Comparison of ENCODE assay signal across 8 cellular contexts in genomic region chr9:21402387-21403247, GRCh38. TPM values are rescaled to one million over a fixed set of nuclear protein-coding genes. Genes with fewer than 3 reads are reported as not detected.
DNase-seq lines count a peak whose midpoint lies in the region; ATAC-seq and TF ChIP-seq lines count a peak whose summit lies in the region.

No MANE protein-coding gene starts in this region.

- peak; percentile 69 for ATAC-seq in GM19397 (IDR thresholded peaks at IDR 0.05; ENCODE audit: unreplicated experiment)
- ATAC-seq in activated CD8-positive, alpha-beta T cell treated with anti-CD3 and anti-CD28 coated beads for 36 hours, result peak; percentile 34
- ATAC-seq in left colon, result no peak

- peak overlapping the region; percentile 47 for H3K4me3 ChIP-seq in AG10803 (ENCODE audit: low read length)
- peak overlapping the region; percentile 60 for H3K4me3 ChIP-seq in iPS-18c (ENCODE audit: insufficient read depth, low read depth, low read length)

- intact Hi-C loops in activated CD8-positive, alpha-beta T cell treated with anti-CD3 and anti-CD28 coated beads for 36 hours (cut with micrococcal nuclease), result no loop called here
- intact Hi-C loops in left colon (cut with DNase I, micrococcal nuclease), result no loop called here

- peaks cover 46% of the 10 kb centered on the region for H3K27me3 Mint-ChIP-seq in activated CD8-positive, alpha-beta T cell treated with anti-CD3 and anti-CD28 coated beads for 36 hours

- peak overlapping the region; percentile 61 for H3K4me3 Mint-ChIP-seq in activated CD8-positive, alpha-beta T cell treated with anti-CD3 and anti-CD28 coated beads for 36 hours

- CTCF ChIA-PET in activated CD8-positive, alpha-beta T cell treated with anti-CD3 and anti-CD28 coated beads for 36 hours (lab: Charles Lee), result interaction anchor here (0.7 to 3.3 kb wide), 12 partner anchors 10 to 167 kb away, joined by 3 to 17 read pairs (median 4); no protein-coding TSS in a partner anchor

- POLR2A ChIA-PET in activated CD8-positive, alpha-beta T cell treated with anti-CD3 and anti-CD28 coated beads for 36 hours (lab: Charles Lee), result interaction anchor here (0.6 to 1.6 kb wide), 3 partner anchors 10 to 79 kb away, joined by 3 to 5 read pairs (median 3); no protein-coding TSS in a partner anchor

- peaks cover 9% of the 10 kb centered on the region for H3K4me1 Mint-ChIP-seq in activated CD8-positive, alpha-beta T cell treated with anti-CD3 and anti-CD28 coated beads for 36 hours (ENCODE audit: low read depth)

- no peaks in the 10 kb centered on the region for H3K36me3 Mint-ChIP-seq in activated CD8-positive, alpha-beta T cell treated with anti-CD3 and anti-CD28 coated beads for 36 hours (ENCODE audit: low read depth)

- H3K9me3 ChIP-seq in iPS-18c (ENCODE audit: control insufficient read depth, insufficient read depth, low read length), result no peaks in the 10 kb centered on the region

- H3K9me3 Mint-ChIP-seq in activated CD8-positive, alpha-beta T cell treated with anti-CD3 and anti-CD28 coated beads for 36 hours, result no peaks in the 10 kb centered on the region

- no peak overlapping the region for H3K27ac Mint-ChIP-seq in activated CD8-positive, alpha-beta T cell treated with anti-CD3 and anti-CD28 coated beads for 36 hours

- TF ChIP-seq CTCF in AG10803 (conservative IDR thresholded peaks at IDR 0.05; ENCODE audit: low read length), result no peak
- peak; percentile 12 for TF ChIP-seq CTCF in activated CD8-positive, alpha-beta T cell treated with anti-CD3 and anti-CD28 coated beads for 36 hours (IDR thresholded peaks at IDR 0.05)

- DNase-seq in AG10803 (ENCODE audit: low read depth) (no peak), inferior parietal cortex (ENCODE audit: extremely low spot score) (no peak), left colon (no peak), NCI-H1694 (lab: John Stamatoyannopoulos, UW) (no peak)
- DNase-seq in activated CD8-positive, alpha-beta T cell treated with anti-CD3 and anti-CD28 coated beads for 36 hours, result peak; percentile 28
- DNase-seq in stimulated activated CD8-positive, alpha-beta memory T cell treated with anti-CD3 and anti-CD28 coated beads, Interleukin-4, amount 100 ng/mL, for 48 hours, result peak; percentile 38

RNA-seq across cellular contexts. Expression of gene IFNA8, which starts 6.3 kb away (rescaled TPM):
- not detected for total RNA-seq in activated CD8-positive, alpha-beta T cell treated with anti-CD3 and anti-CD28 coated beads for 36 hours
- total RNA-seq in left colon, result not detected

RNA-seq across cellular contexts. Expression of gene IFNA2, which starts 17.4 kb away (rescaled TPM):
- not detected for total RNA-seq in activated CD8-positive, alpha-beta T cell treated with anti-CD3 and anti-CD28 coated beads for 36 hours
- not detected for total RNA-seq in left colon

RNA-seq across cellular contexts. Expression of gene IFNA13, which starts 34.8 kb away (rescaled TPM):
- total RNA-seq in activated CD8-positive, alpha-beta T cell treated with anti-CD3 and anti-CD28 coated beads for 36 hours, result not detected
- total RNA-seq in left colon, result not detected

RNA-seq across cellular contexts. Expression of gene IFNA1, which starts 37.6 kb away (rescaled TPM):
- total RNA-seq in activated CD8-positive, alpha-beta T cell treated with anti-CD3 and anti-CD28 coated beads for 36 hours, result not detected
- not detected for total RNA-seq in left colon

RNA-seq across cellular contexts. Expression of gene IFNA6, which starts 51.9 kb away (rescaled TPM):
- total RNA-seq in activated CD8-positive, alpha-beta T cell treated with anti-CD3 and anti-CD28 coated beads for 36 hours, result not detected
- total RNA-seq in left colon, result not detected

Comparison
In these comparisons a context has a peak if more than half of its experiments do, and no peak if none do; other contexts are left out.
1. DNase-seq: peak in activated CD8-positive, alpha-beta T cell treated with anti-CD3 and anti-CD28 coated beads for 36 hours (single experiment) and stimulated activated CD8-positive, alpha-beta memory T cell treated with anti-CD3 and anti-CD28 coated beads, Interleukin-4, amount 100 ng/mL, for 48 hours (single experiment); none in AG10803 (single experiment), inferior parietal cortex (single experiment), left colon (0 of 2) and NCI-H1694 (single experiment).